Comparison of ENCODE assay signal across 8 cellular contexts in genomic region chr9:129028192-129028966, GRCh38.
DNase-seq lines count a peak whose midpoint lies in the region; ATAC-seq and TF ChIP-seq lines count a peak whose summit lies in the region.

SH3GLB2 (minus strand) TSS chr9:129028331; CDS start chr9:129028154, 177 bp downstream.

- ATAC-seq in HG03280 (IDR thresholded peaks at IDR 0.05; ENCODE audit: unreplicated experiment), result peak; percentile 90

- TF ChIP-seq POLR2A in GM18951 (IDR thresholded peaks at IDR 0.05; ENCODE audit: extremely low read depth, insufficient read depth, insufficient read length), result peak; percentile 66

- DNase-seq in AG09319 (ENCODE audit: extremely low read depth, low read depth) (peak; percentile 95), NCI-H446 (lab: John Stamatoyannopoulos, UW) (peak; percentile 57 to 88), cerebellar nuclear complex (lab: John Stamatoyannopoulos, UW) (peak; percentile 91 to 93), kidney glomerular epithelial cell (lab: John Stamatoyannopoulos, UW) (peak; percentile 83)
- DNase-seq in activated CD4-positive, alpha-beta T cell treated with anti-CD3 and anti-CD28 coated beads for 1 hour, result peak; percentile 91
- DNase-seq in stimulated activated CD4-positive, alpha-beta T cell treated with anti-CD3 and anti-CD28 coated beads, Interleukin-15, amount 100 ng/mL, for 48 hours (ENCODE audit: low read depth in 2 of 2), result peak; percentile 93 to 94

- peak; percentile 87 for TF ChIP-seq CTCF in AG09319 (IDR thresholded peaks at IDR 0.05; ENCODE audit: low read depth, low read length)

- in situ Hi-C loops in GM18951 (cut with MboI; ENCODE audit: low sequenced_read_pairs, unreplicated experiment), result no loop called here

Comparison
In these comparisons a context has a peak if more than half of its experiments do, and no peak if none do; other contexts are left out.
1. Peak in every context shown above with its lines: DNase-seq and ATAC-seq.